Comparison of ENCODE assay signal across 17 cellular contexts in the genomic region with DNA sequence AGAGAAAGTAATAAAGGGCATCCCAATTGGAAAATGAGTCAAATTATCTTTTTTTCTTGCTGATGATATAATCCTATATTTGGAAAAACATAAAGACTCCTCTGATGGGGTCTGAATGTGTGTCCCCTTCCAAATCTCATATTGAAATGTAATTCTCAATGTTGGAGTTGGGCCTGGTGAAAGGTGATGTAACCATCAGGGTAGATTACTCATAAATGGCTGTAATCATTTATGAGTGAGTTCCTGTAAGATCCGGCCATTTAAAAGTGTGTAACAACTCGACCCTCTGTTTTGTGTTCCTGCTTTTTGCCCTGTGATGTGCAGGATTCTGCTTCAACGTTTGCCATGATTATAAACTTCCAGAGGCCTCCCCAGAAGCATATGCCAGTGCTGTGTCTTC. TPM values are rescaled to one million over a fixed set of nuclear protein-coding genes. Genes with fewer than 3 reads are reported as not detected.
A peak's percentile ranks its signal among the peaks of the same experiment; 100 is the strongest.
DNase-seq lines count a peak whose midpoint lies in the region; ATAC-seq, FAIRE-seq and TF ChIP-seq lines count a peak whose summit lies in the region.
"Had no signal": no experiment of that assay in that cellular context is flagged by ENCODE, and none has a peak within 500 bp of the region (broad histone marks: within the 10 kb centered on the region; RNA-seq: fewer than 3 reads in every experiment).

No MANE protein-coding gene starts in this region.

- no peaks in the 10 kb centered on the region for H3K79me2 ChIP-seq in K562 (ENCODE audit: control insufficient read depth, insufficient read depth, low read length)

- CTCF ChIA-PET in K562 (lab: Yijun Ruan, JAX; ENCODE audit: low intra/inter-chr PET ratio) = no interaction called here
- CTCF ChIA-PET in activated naive CD4-positive, alpha-beta T cell treated with anti-CD3 and anti-CD28 coated beads for 36 hours (lab: Charles Lee) = no interaction called here

- peaks cover 4% of the 10 kb centered on the region for H3K9me3 Mint-ChIP-seq in activated naive CD4-positive, alpha-beta T cell treated with anti-CD3 and anti-CD28 coated beads for 36 hours

- H3K9me3 ChIP-seq in K562 (replicated peaks; ENCODE audit: control insufficient read depth, insufficient read depth, low read depth, low read length) = no peaks in the 10 kb centered on the region
- no peaks in the 10 kb centered on the region for H3K9me3 ChIP-seq in vagina
- H3K9me3 ChIP-seq: A549, Caco-2, HAP-1 had no signal

- H3K4me3 ChIP-seq in K562 (no peak overlapping the region), epithelial cell of esophagus (ENCODE audit: low read length) (no peak overlapping the region), vagina (no peak overlapping the region)
- H3K4me3 ChIP-seq: A549, HAP-1 had no signal

- no peaks in the 10 kb centered on the region for H3K36me3 Mint-ChIP-seq in activated naive CD4-positive, alpha-beta T cell treated with anti-CD3 and anti-CD28 coated beads for 36 hours (ENCODE audit: low read depth)
- H3K36me3 Mint-ChIP-seq: CD14-positive monocyte; CD8-positive, alpha-beta T cell had no signal

- no peak for TF ChIP-seq EP300 in K562 (IDR thresholded peaks at IDR 0.05; ENCODE audit: low read length)

- peak; percentile 17 for DNase-seq in OCI-M1 (lab: John Stamatoyannopoulos, UW)
- no peak for DNase-seq in K562 (ENCODE audit: extremely low read depth in 1 of 4, low spot score in 3 of 4)
- DNase-seq in epithelial cell of esophagus (ENCODE audit: low read depth) = peak; percentile 2
- DNase-seq in vagina (ENCODE audit: extremely low spot score in 2 of 2) = peak; percentile 27 to 34
- no peak for DNase-seq in NCI-H2029 (lab: John Stamatoyannopoulos, UW)
- DNase-seq in activated naive CD4-positive, alpha-beta T cell treated with anti-CD3 and anti-CD28 coated beads for 36 hours = no peak
- DNase-seq in superior temporal gyrus (ENCODE audit: extremely low spot score) = no peak
- DNase-seq: Caco-2; CD8-positive, alpha-beta T cell; DMS53; GF-D8; HFFc6 had no signal

- no peak overlapping the region for H3K27ac ChIP-seq in K562 (ENCODE audit: extremely low read depth, low read depth, low read length)
- no peak overlapping the region for H3K27ac ChIP-seq in vagina

- H3K4me1 Mint-ChIP-seq in activated naive CD4-positive, alpha-beta T cell treated with anti-CD3 and anti-CD28 coated beads for 36 hours (ENCODE audit: low read depth) = no peaks in the 10 kb centered on the region
- H3K4me1 Mint-ChIP-seq: CD14-positive monocyte had no signal

- H4K20me1 ChIP-seq in K562 (replicated peaks; ENCODE audit: control insufficient read depth, insufficient read depth, low read length) = no peaks in the 10 kb centered on the region

- no peaks in the 10 kb centered on the region for H3K27me3 Mint-ChIP-seq in activated naive CD4-positive, alpha-beta T cell treated with anti-CD3 and anti-CD28 coated beads for 36 hours (ENCODE audit: low read depth)

- H3K27me3 ChIP-seq in K562 (ENCODE audit: control insufficient read depth in 2 of 2, insufficient read depth in 2 of 2, low read length in 2 of 2) = peaks cover 0 to 3% of the 10 kb centered on the region in 2 experiments; a peak in 1 of 5 replicates
- no peaks in the 10 kb centered on the region for H3K27me3 ChIP-seq in vagina

- TF ChIP-seq RAD21 in K562 (CRISPR knock-in tag; conservative IDR thresholded peaks at IDR 0.05 in 1 of 2, IDR thresholded peaks at IDR 0.05 in 1 of 2) = no peak

- H3K4me1 ChIP-seq in K562 (replicated peaks in 1 of 2; ENCODE audit: control insufficient read depth in 2 of 2, insufficient read depth in 2 of 2, low read length in 2 of 2) (no peaks in the 10 kb centered on the region), vagina (no peaks in the 10 kb centered on the region)
- H3K4me1 ChIP-seq: A549, Caco-2 had no signal

- no peaks in the 10 kb centered on the region for H3K9me1 ChIP-seq in K562 (ENCODE audit: control insufficient read depth, insufficient read depth, low read length)

- WGBS in K562 (ENCODE audit: insufficient coverage, low coverage, missing lambda C conversion rate) = 5% methylated on average over 3 of the region's 3 CpGs

- no peak overlapping the region for H3K4me3 Mint-ChIP-seq in activated naive CD4-positive, alpha-beta T cell treated with anti-CD3 and anti-CD28 coated beads for 36 hours
- H3K4me3 Mint-ChIP-seq: CD14-positive monocyte; CD8-positive, alpha-beta T cell; HFFc6 had no signal

- no peak overlapping the region for H3K9ac ChIP-seq in K562 (ENCODE audit: insufficient read depth in 1 of 2, low read depth in 2 of 2, low read length in 2 of 2)

- POLR2A ChIA-PET in K562 (lab: Yijun Ruan, JAX) = no interaction called here

- intact Hi-C loops in K562 (cut with micrococcal nuclease) (no loop called here), vagina (cut with DNase I) (no loop called here)
- intact Hi-C loops in activated naive CD4-positive, alpha-beta T cell treated with anti-CD3 and anti-CD28 coated beads for 36 hours (cut with micrococcal nuclease) = no loop called here

- TF ChIP-seq POLR2A in K562 (conservative IDR thresholded peaks at IDR 0.05) (no peak), vagina (IDR thresholded peaks at IDR 0.05) (no peak)

- TF ChIP-seq CTCF in K562 (IDR thresholded peaks at IDR 0.05 in 2 of 3, conservative IDR thresholded peaks at IDR 0.05 in 1 of 3; ENCODE audit: insufficient read depth in 2 of 3, low read depth in 1 of 3, low read length in 3 of 3) = no peak
- no peak for TF ChIP-seq CTCF in epithelial cell of esophagus (IDR thresholded peaks at IDR 0.05; ENCODE audit: insufficient read depth, low read depth, low read length, missing control alignments)
- TF ChIP-seq CTCF in vagina (IDR thresholded peaks at IDR 0.05) = no peak

- in situ Hi-C loops in K562 (cut with MboI) = no loop called here

- ATAC-seq in K562 = peak; percentile 35; the same call in 2 of the 3 replicates
- ATAC-seq: A549; CD8-positive, alpha-beta T cell had no signal

- BruUV-seq in K562 (replicated peaks; lab: Mats Ljungman, UMichigan) = no TSS peak

- H3K4me2 ChIP-seq in K562 (ENCODE audit: insufficient read depth, low read length) = no peak overlapping the region
- H3K4me2 ChIP-seq: A549 had no signal

- no peak overlapping the region for H3K27ac Mint-ChIP-seq in activated naive CD4-positive, alpha-beta T cell treated with anti-CD3 and anti-CD28 coated beads for 36 hours
- H3K27ac Mint-ChIP-seq: CD14-positive monocyte; CD8-positive, alpha-beta T cell; HFFc6 had no signal

- FAIRE-seq in K562 (lab: Jason Lieb, UNC) = no peak
- FAIRE-seq: A549, H1 had no signal

- H2AFZ ChIP-seq in K562 (ENCODE audit: low read depth, low read length) = no peak overlapping the region

- no peaks in the 10 kb centered on the region for H3K36me3 ChIP-seq in K562 (ENCODE audit: control insufficient read depth, insufficient read depth, low read length)
- no peaks in the 10 kb centered on the region for H3K36me3 ChIP-seq in vagina
- H3K36me3 ChIP-seq: HAP-1 had no signal

TF ChIP-seq in K562, 482 proteins besides CTCF, POLR2A, EP300 and RAD21:
- TF ChIP-seq, protein P1, sequence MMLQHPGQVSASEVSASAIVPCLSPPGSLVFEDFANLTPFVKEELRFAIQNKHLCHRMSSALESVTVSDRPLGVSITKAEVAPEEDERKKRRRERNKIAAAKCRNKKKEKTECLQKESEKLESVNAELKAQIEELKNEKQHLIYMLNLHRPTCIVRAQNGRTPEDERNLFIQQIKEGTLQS (IDR thresholded peaks at IDR 0.05) = peak; percentile 56; the same call in 1 of the 2 replicates
- TF ChIP-seq, protein P1 (CRISPR knock-in tag; conservative IDR thresholded peaks at IDR 0.05) = no peak
- no peak for TF ChIP-seq ZEB2 (IDR thresholded peaks at IDR 0.05)
- TF ChIP-seq CEBPG (CRISPR knock-in tag; IDR thresholded peaks at IDR 0.05) = no peak
- TF ChIP-seq CEBPG (tag; conservative IDR thresholded peaks at IDR 0.05 in 1 of 2, IDR thresholded peaks at IDR 0.05 in 1 of 2) = peak in 1 of 2 experiments; percentile 58; a peak in 2 of 4 replicates

RNA-seq across cellular contexts. Expression of a gene that starts 44.3 kb away (rescaled TPM):
- total RNA-seq in K562 (2011; cell fraction: chromatin; rRNA removed; ENCODE audit: low replicate concordance) = not detected in 2 replicates
- total RNA-seq in K562 (2011; cell fraction: nucleolus; rRNA removed) = not detected in 2 replicates
- total RNA-seq in K562 (2011; cell fraction: nucleoplasm; rRNA removed) = not detected in 2 replicates
- total RNA-seq in K562 (2014; rRNA removed) (not detected in 2 replicates), K562 (2014; rRNA removed; fragmentation: Illumina TruSeq; extraction: Trizol) (not detected in 2 replicates), K562 (2015; rRNA removed; fragmentation: Illumina TruSeq; extraction: Trizol) (not detected in 2 replicates), K562 (2021) (not detected in 2 replicates), vagina (1.2 TPM)
- polyA plus RNA-seq in K562 (2011; rRNA removed) (not detected in 2 replicates), K562 (2014; fragmentation: Illumina TruSeq; extraction: Trizol) (not detected in 2 replicates), K562 (2014; fragmentation: Nextera tagmentation; extraction: Ambion mirVana) (not detected), K562 (2014; rRNA removed) (not detected in 2 replicates)
- polyA plus RNA-seq in K562 (2011; cell fraction: cytosol; rRNA removed) = not detected in 2 replicates
- not detected in 2 replicates for polyA plus RNA-seq in K562 (2011; cell fraction: nucleus; rRNA removed)
- 0.11 TPM in 1 of 2 replicates, not detected in the other for polyA plus RNA-seq in K562 (2012)
- polyA minus RNA-seq in K562 (2011; rRNA and poly(A)+ RNA removed) = not detected in 2 replicates
- polyA minus RNA-seq in K562 (2011; cell fraction: cytosol; rRNA and poly(A)+ RNA removed) = not detected in 2 replicates
- polyA minus RNA-seq in K562 (2011; cell fraction: nucleus; rRNA and poly(A)+ RNA removed) = not detected in 2 replicates
- not detected for total RNA-seq in activated naive CD4-positive, alpha-beta T cell treated with anti-CD3 and anti-CD28 coated beads for 36 hours
- total RNA-seq: CD8-positive, alpha-beta T cell; HFFc6 had no signal
- polyA plus RNA-seq: AG04450, CD14-positive monocyte had no signal

Comparison
In these comparisons a context has a peak if more than half of its experiments do, and no peak if none do; other contexts are left out.
1. DNase-seq: peak in OCI-M1 (single experiment), epithelial cell of esophagus (single experiment) and vagina (2 of 2); none in K562 (0 of 4), NCI-H2029 (single experiment), activated naive CD4-positive, alpha-beta T cell treated with anti-CD3 and anti-CD28 coated beads for 36 hours (single experiment) and superior temporal gyrus (single experiment).